In the genomic region with DNA sequence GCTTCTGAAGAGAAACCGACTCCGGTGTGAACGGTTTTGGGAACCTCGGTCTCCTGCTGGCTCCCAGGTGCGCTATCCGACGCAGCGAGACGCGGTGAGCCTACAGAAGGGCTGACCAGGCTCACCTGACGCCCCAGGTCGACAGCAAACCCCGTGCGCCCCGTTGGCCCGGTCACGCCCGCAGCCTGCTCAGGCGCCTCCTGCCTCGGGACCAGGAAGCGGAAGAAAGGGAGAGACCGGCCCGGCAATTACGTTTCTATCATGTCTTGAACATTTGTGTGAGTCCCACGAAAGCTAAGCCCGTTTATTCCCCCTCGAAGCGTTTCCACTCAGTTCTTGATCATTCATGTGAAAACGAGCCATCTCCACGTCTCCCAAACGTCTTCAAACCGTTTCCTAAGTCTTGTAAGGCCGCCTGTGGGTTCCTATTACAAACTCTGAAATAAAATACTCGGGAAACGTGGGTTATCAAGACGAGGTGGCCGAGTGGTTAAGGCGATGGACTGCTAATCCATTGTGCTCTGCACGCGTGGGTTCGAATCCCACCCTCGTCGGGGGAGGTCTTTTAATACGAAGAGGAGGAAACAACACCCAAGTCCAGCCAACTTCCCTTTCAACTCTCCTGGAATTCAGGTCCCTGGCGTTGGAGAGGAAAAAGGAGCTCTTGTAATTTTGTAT, we compare ENCODE assay signal across 7 cellular contexts.
DNase-seq lines count a peak whose midpoint lies in the region; ATAC-seq and TF ChIP-seq lines count a peak whose summit lies in the region.

No MANE protein-coding gene starts in this region.

- peak overlapping the region; percentile 60 for H3K4me2 ChIP-seq in mesendoderm (ENCODE audit: low read length)

- no peak overlapping the region for H4K8ac ChIP-seq in mesendoderm (ENCODE audit: low read depth, low read length)

- no peak overlapping the region for H3K27ac ChIP-seq in mesendoderm (ENCODE audit: low read depth, low read length)

- peaks cover 69% of the 10 kb centered on the region for H3K27me3 Mint-ChIP-seq in stimulated activated naive CD8-positive, alpha-beta T cell treated with anti-CD3 and anti-CD28 coated beads, Interleukin-15, amount 100 ng/mL, for 72 hours

- H3K4me1 ChIP-seq in mesendoderm (ENCODE audit: control insufficient read depth, low read depth, low read length) = no peaks in the 10 kb centered on the region

- ATAC-seq in GM18868 (IDR thresholded peaks at IDR 0.05; ENCODE audit: unreplicated experiment) (peak; percentile 49), SK-N-SH treated with all-trans-retinoic acid at 6 μM for 48 hours (peak; percentile 63)
- ATAC-seq in stimulated activated naive CD8-positive, alpha-beta T cell treated with anti-CD3 and anti-CD28 coated beads, Interleukin-15, amount 100 ng/mL, for 72 hours = peak; percentile 80

- peak overlapping the region; percentile 43 for H3K9ac ChIP-seq in mesendoderm (ENCODE audit: low read length)

- H3K27ac Mint-ChIP-seq in stimulated activated naive CD8-positive, alpha-beta T cell treated with anti-CD3 and anti-CD28 coated beads, Interleukin-15, amount 100 ng/mL, for 72 hours = peak overlapping the region; percentile 85 to 98

- WGBS in mesendoderm (ENCODE audit: extremely low coverage, insufficient coverage, low lambda C conversion rate) = no CpG with 5 or more reads among the region's 45 CpGs

- H2BK5ac ChIP-seq in mesendoderm (ENCODE audit: low read length) = no peak overlapping the region

- no peaks in the 10 kb centered on the region for H3K79me1 ChIP-seq in mesendoderm (ENCODE audit: low read length)

- H3K4ac ChIP-seq in mesendoderm (ENCODE audit: low read depth, low read length) = no peak overlapping the region

- no peak overlapping the region for H3K23ac ChIP-seq in mesendoderm (ENCODE audit: low read length)

- H3K4me3 Mint-ChIP-seq in stimulated activated naive CD8-positive, alpha-beta T cell treated with anti-CD3 and anti-CD28 coated beads, Interleukin-15, amount 100 ng/mL, for 72 hours = peak overlapping the region; percentile 87 to 93

- no peaks in the 10 kb centered on the region for H3K36me3 ChIP-seq in mesendoderm (ENCODE audit: control insufficient read depth, insufficient read depth, low read length)

- peak overlapping the region; percentile 41 for H3K18ac ChIP-seq in mesendoderm (ENCODE audit: low read length)

- H2BK15ac ChIP-seq in mesendoderm (replicated peaks; ENCODE audit: low read depth) = no peak overlapping the region

- H3K9me3 Mint-ChIP-seq in stimulated activated naive CD8-positive, alpha-beta T cell treated with anti-CD3 and anti-CD28 coated beads, Interleukin-15, amount 100 ng/mL, for 72 hours = peaks cover 7% of the 10 kb centered on the region in 2 donors

- H3K79me2 ChIP-seq in mesendoderm (ENCODE audit: control insufficient read depth, insufficient read depth, low read length) = no peaks in the 10 kb centered on the region

- H3K56ac ChIP-seq in mesendoderm (ENCODE audit: low read length) = peak overlapping the region; percentile 68

- H3K4me1 Mint-ChIP-seq in stimulated activated naive CD8-positive, alpha-beta T cell treated with anti-CD3 and anti-CD28 coated beads, Interleukin-15, amount 100 ng/mL, for 72 hours = peaks cover 22% of the 10 kb centered on the region

- H3K4me3 ChIP-seq in mesendoderm (ENCODE audit: low read length) = peak overlapping the region; percentile 27

- no peak overlapping the region for H2BK120ac ChIP-seq in mesendoderm (ENCODE audit: low read depth, low read length)

- H4K5ac ChIP-seq in mesendoderm (ENCODE audit: low read length) = peak overlapping the region; percentile 5

- no peak overlapping the region for H2AK5ac ChIP-seq in mesendoderm (ENCODE audit: low read length)

- DNase-seq in dermis blood vessel endothelial cell = peak; percentile 49
- peak; percentile 91 for DNase-seq in mesendoderm
- peak; percentile 33 to 66 for DNase-seq in stimulated activated naive CD8-positive, alpha-beta T cell treated with anti-CD3 and anti-CD28 coated beads, Interleukin-15, amount 100 ng/mL, for 72 hours
- DNase-seq in HT-29 (ENCODE audit: low spot score) = no peak
- DNase-seq in NCI-H524 treated with DMSO at 0.1 percent for 48 hours (lab: John Stamatoyannopoulos, UW) = no peak

- H3K27me3 ChIP-seq in mesendoderm (ENCODE audit: insufficient read depth, low read length, poor library complexity) = no peaks in the 10 kb centered on the region

TF ChIP-seq in SK-N-SH treated with all-trans-retinoic acid at 6 μM for 48 hours, 23 proteins besides CTCF, POLR2A, EP300 and RAD21:
- TF ChIP-seq ZFP30 (CRISPR knock-in tag; IDR thresholded peaks at IDR 0.05) (no peak), OSR1 (CRISPR knock-in tag; IDR thresholded peaks at IDR 0.05) (no peak)
- TF ChIP-seq, protein P1, sequence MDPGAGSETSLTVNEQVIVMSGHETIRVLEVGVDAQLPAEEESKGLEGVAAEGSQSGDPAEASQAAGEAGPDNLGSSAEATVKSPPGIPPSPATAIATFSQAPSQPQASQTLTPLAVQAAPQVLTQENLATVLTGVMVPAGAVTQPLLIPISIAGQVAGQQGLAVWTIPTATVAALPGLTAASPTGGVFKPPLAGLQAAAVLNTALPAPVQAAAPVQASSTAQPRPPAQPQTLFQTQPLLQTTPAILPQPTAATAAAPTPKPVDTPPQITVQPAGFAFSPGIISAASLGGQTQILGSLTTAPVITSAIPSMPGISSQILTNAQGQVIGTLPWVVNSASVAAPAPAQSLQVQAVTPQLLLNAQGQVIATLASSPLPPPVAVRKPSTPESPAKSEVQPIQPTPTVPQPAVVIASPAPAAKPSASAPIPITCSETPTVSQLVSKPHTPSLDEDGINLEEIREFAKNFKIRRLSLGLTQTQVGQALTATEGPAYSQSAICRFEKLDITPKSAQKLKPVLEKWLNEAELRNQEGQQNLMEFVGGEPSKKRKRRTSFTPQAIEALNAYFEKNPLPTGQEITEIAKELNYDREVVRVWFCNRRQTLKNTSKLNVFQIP (CRISPR knock-in tag; IDR thresholded peaks at IDR 0.05; ENCODE audit: borderline replicate concordance, low read depth) = no peak

Comparison
In these comparisons a context has a peak if more than half of its experiments do, and no peak if none do; other contexts are left out.
1. DNase-seq: peak in dermis blood vessel endothelial cell (single experiment), mesendoderm (single experiment) and stimulated activated naive CD8-positive, alpha-beta T cell treated with anti-CD3 and anti-CD28 coated beads, Interleukin-15, amount 100 ng/mL, for 72 hours (2 of 2); none in HT-29 (single experiment) and NCI-H524 treated with DMSO at 0.1 percent for 48 hours (single experiment).
2. Peak in every context shown above with its lines, with median percentiles within 50 percentile points of each other: ATAC-seq.